In the genomic region with DNA sequence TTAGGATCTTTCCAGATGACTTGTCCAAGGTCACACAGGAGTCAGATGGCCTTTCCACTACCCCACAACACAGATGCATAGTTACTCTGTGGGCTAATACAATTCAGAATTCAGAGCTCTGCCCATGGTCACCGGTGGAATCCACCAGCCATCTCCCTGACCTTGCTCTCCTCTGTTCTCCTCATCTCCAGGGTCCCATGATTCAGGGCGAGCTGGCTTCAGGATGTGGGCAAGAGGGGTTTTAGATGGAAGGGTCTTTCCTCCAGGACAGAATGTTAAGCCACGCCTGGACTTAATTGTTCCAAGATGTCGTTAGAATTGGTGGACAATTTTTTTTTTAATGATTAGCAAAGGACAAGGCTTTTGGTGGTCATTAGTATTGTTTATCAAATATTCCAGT, we compare ENCODE assay signal across 17 cellular contexts.
DNase-seq lines count a peak whose midpoint lies in the region; ATAC-seq and TF ChIP-seq lines count a peak whose summit lies in the region.
"Had no signal": no experiment of that assay in that cellular context is flagged by ENCODE, and none has a peak within 500 bp of the region (broad histone marks: within the 10 kb centered on the region; RNA-seq: fewer than 3 reads in every experiment).

No MANE protein-coding gene starts in this region.

- no peak for DNase-seq in IMR-90
- peak; percentile 55 for DNase-seq in fibroblast of mammary gland (ENCODE audit: low read depth)
- DNase-seq in lower lobe of right lung: peak; percentile 17
- DNase-seq in RWPE1 (ENCODE audit: low spot score): no peak
- no peak for DNase-seq in NCI-H1092 (lab: John Stamatoyannopoulos, UW)
- DNase-seq in NOMO-1 treated with DMSO at 0.1 percent for 48 hours (lab: John Stamatoyannopoulos, UW; ENCODE audit: unreplicated experiment): no peak
- DNase-seq: AML-193; Caco-2; Calu3; CD4-positive, alpha-beta T cell; CD8-positive, alpha-beta T cell; DMS79 treated with DMSO at 0.1 percent for 48 hours; GF-D8 had no signal

- no peak overlapping the region for H3K4ac ChIP-seq in IMR-90 (ENCODE audit: low read depth, low read length)

- H2AFZ ChIP-seq in IMR-90 (replicated peaks; ENCODE audit: low read length, poor library complexity): peak overlapping the region; percentile 43

- H4K5ac ChIP-seq in IMR-90 (ENCODE audit: low read depth, low read length): no peak overlapping the region

- no CpG with 5 or more reads among the region's 4 CpGs for WGBS in IMR-90 (ENCODE audit: extremely low coverage in 2 of 2, insufficient read length in 1 of 2), 2 experiments

- H3K4me3 ChIP-seq in IMR-90 (ENCODE audit: insufficient read depth, low read depth, low read length) (no peak overlapping the region), fibroblast of mammary gland (ENCODE audit: control insufficient read depth, low read depth, low read length) (no peak overlapping the region), lower lobe of right lung (no peak overlapping the region)
- H3K4me3 ChIP-seq: A549; BLaER1 treated with 17β-estradiol and CSF1 and Interleukin-3, amounts not matched to agents 10 nM and 100 nM had no signal

- H3K36me3 ChIP-seq in IMR-90 (ENCODE audit: control insufficient read depth, insufficient read depth, low read length) (no peaks in the 10 kb centered on the region), lower lobe of right lung (no peaks in the 10 kb centered on the region)
- H3K36me3 ChIP-seq: BLaER1 treated with 17β-estradiol and CSF1 and Interleukin-3, amounts not matched to agents 10 nM and 100 nM had no signal

- no peak overlapping the region for H4K8ac ChIP-seq in IMR-90 (ENCODE audit: low read depth in 2 of 2, low read length in 2 of 2)

- TF ChIP-seq CTCF in IMR-90 (conservative IDR thresholded peaks at IDR 0.05; ENCODE audit: low read depth, low read length): no peak
- no peak for TF ChIP-seq CTCF in fibroblast of mammary gland (conservative IDR thresholded peaks at IDR 0.05; ENCODE audit: control insufficient read depth, insufficient read depth, low read depth, low read length)
- no peak for TF ChIP-seq CTCF in lower lobe of right lung (IDR thresholded peaks at IDR 0.05)
- no peak for TF ChIP-seq CTCF in RWPE1 (conservative IDR thresholded peaks at IDR 0.05; ENCODE audit: low read depth)

- H4K91ac ChIP-seq in IMR-90 (ENCODE audit: insufficient read depth, low read depth, low read length): no peak overlapping the region

- no peak overlapping the region for H2BK15ac ChIP-seq in IMR-90 (ENCODE audit: low read depth, low read length)

- BruUV-seq in IMR-90 (replicated peaks; lab: Mats Ljungman, UMichigan): no TSS peak

- no peak overlapping the region for H2BK5ac ChIP-seq in IMR-90 (ENCODE audit: low read depth, low read length, poor library complexity, severe bottlenecking)

- no peaks in the 10 kb centered on the region for H3K4me1 ChIP-seq in IMR-90 (ENCODE audit: control insufficient read depth, insufficient read depth, low read length)
- no peaks in the 10 kb centered on the region for H3K4me1 ChIP-seq in lower lobe of right lung
- H3K4me1 ChIP-seq: A549; BLaER1 treated with 17β-estradiol and CSF1 and Interleukin-3, amounts not matched to agents 10 nM and 100 nM; Caco-2 had no signal

- no peak overlapping the region for H2BK120ac ChIP-seq in IMR-90 (ENCODE audit: low read depth, low read length)

- H3K9me1 ChIP-seq in IMR-90 (ENCODE audit: insufficient read depth, low read length): no peaks in the 10 kb centered on the region

- ATAC-seq in IMR-90 (ENCODE audit: low read depth): no peak
- ATAC-seq in lower lobe of right lung: no peak
- ATAC-seq: A549; CD8-positive, alpha-beta T cell had no signal

- H3K79me1 ChIP-seq in IMR-90 (ENCODE audit: low read depth in 1 of 2, low read length in 2 of 2): no peaks in the 10 kb centered on the region

- no peak overlapping the region for H3K4me2 ChIP-seq in IMR-90 (ENCODE audit: low read depth, low read length)
- H3K4me2 ChIP-seq: A549; BLaER1 treated with 17β-estradiol and CSF1 and Interleukin-3, amounts not matched to agents 10 nM and 100 nM had no signal

- TF ChIP-seq RAD21 in IMR-90 (IDR thresholded peaks at IDR 0.05; ENCODE audit: low read length): no peak

- no peak overlapping the region for H3K14ac ChIP-seq in IMR-90 (replicated peaks; ENCODE audit: low read depth, low read length)

- CTCF ChIA-PET in IMR-90 (lab: Yijun Ruan, JAX): no interaction called here
- CTCF ChIA-PET in RWPE1 (lab: Yijun Ruan, JAX): interaction anchor here (0.6 kb wide), 1 partner anchor 699 kb away, joined by 3 read pairs; no protein-coding TSS in a partner anchor

- no peak overlapping the region for H2BK20ac ChIP-seq in IMR-90 (ENCODE audit: low read depth, low read length)

- no peak overlapping the region for H2AK9ac ChIP-seq in IMR-90 (replicated peaks; ENCODE audit: low read depth, low read length, poor library complexity)

- no peak for TF ChIP-seq POLR2A in IMR-90 (IDR thresholded peaks at IDR 0.05; ENCODE audit: low read depth, low read length)

- no peak overlapping the region for H2AK5ac ChIP-seq in IMR-90 (ENCODE audit: low read depth, low read length)

- H3K23ac ChIP-seq in IMR-90 (ENCODE audit: low read depth, low read length): no peak overlapping the region

- H3K9me3 ChIP-seq in IMR-90 (ENCODE audit: control insufficient read depth, insufficient read depth, low read length) (peaks cover 5% of the 10 kb centered on the region), lower lobe of right lung (peaks cover 4% of the 10 kb centered on the region)

- H3K9ac ChIP-seq in IMR-90 (ENCODE audit: low read depth, low read length): no peak overlapping the region
- H3K9ac ChIP-seq: BLaER1 treated with 17β-estradiol and CSF1 and Interleukin-3, amounts not matched to agents 10 nM and 100 nM had no signal

- H3K27me3 ChIP-seq in IMR-90 (ENCODE audit: control insufficient read depth, insufficient read depth, low read length): no peaks in the 10 kb centered on the region
- H3K27me3 ChIP-seq in lower lobe of right lung (ENCODE audit: low read depth): no peaks in the 10 kb centered on the region
- H3K27me3 ChIP-seq: BLaER1 treated with 17β-estradiol and CSF1 and Interleukin-3, amounts not matched to agents 10 nM and 100 nM had no signal

- H3K18ac ChIP-seq in IMR-90 (ENCODE audit: low read depth, low read length): no peak overlapping the region

- H3K56ac ChIP-seq in IMR-90 (ENCODE audit: extremely low read depth, insufficient read depth, low read length): no peak overlapping the region

- intact Hi-C loops in IMR-90 (cut with micrococcal nuclease): no loop called here
- intact Hi-C loops in lower lobe of right lung (cut with DNase I): no loop called here

- no peaks in the 10 kb centered on the region for H4K20me1 ChIP-seq in IMR-90 (ENCODE audit: insufficient read depth, low read length)
- H4K20me1 ChIP-seq: BLaER1 treated with 17β-estradiol and CSF1 and Interleukin-3, amounts not matched to agents 10 nM and 100 nM had no signal

- dilution Hi-C loops in IMR-90 (cut with HindIII; ENCODE audit: low sequenced_read_pairs, unreplicated experiment): no loop called here

- H3K27ac ChIP-seq in IMR-90 (ENCODE audit: insufficient read depth, low read length): no peak overlapping the region
- H3K27ac ChIP-seq in lower lobe of right lung: no peak overlapping the region
- no peak overlapping the region for H3K27ac ChIP-seq in RWPE1
- H3K27ac ChIP-seq: 22Rv1; A549; BLaER1 treated with 17β-estradiol and CSF1 and Interleukin-3, amounts not matched to agents 10 nM and 100 nM; C4-2B had no signal

- POLR2A ChIA-PET in IMR-90 (lab: Charles Lee; ENCODE audit: unreplicated experiment): interaction anchor here (0.6 kb wide), 1 partner anchor 84 kb away, joined by 4 read pairs; no protein-coding TSS in a partner anchor
- POLR2A ChIA-PET in RWPE1 (lab: Yijun Ruan, JAX; ENCODE audit: low non-redundant PET): no interaction called here

- in situ Hi-C loops in IMR-90 (cut with MboI; ENCODE audit: low sequenced_read_pairs): no loop called here

TF ChIP-seq in IMR-90, 13 proteins besides CTCF, POLR2A, EP300 and RAD21:
- TF ChIP-seq RCOR1 (IDR thresholded peaks at IDR 0.05; ENCODE audit: insufficient replicate concordance, low read length) (no peak), BHLHE40 (IDR thresholded peaks at IDR 0.05; ENCODE audit: low read depth, low read length) (no peak), MAZ (IDR thresholded peaks at IDR 0.05; ENCODE audit: borderline replicate concordance, low read depth, low read length) (no peak)
TF ChIP-seq in IMR-90: peak in this region for 0.

Comparison
In these comparisons a context has a peak if more than half of its experiments do, and no peak if none do; other contexts are left out.
1. DNase-seq: peak in fibroblast of mammary gland (single experiment) and lower lobe of right lung (single experiment); none in IMR-90 (single experiment), RWPE1 (single experiment), NCI-H1092 (single experiment) and NOMO-1 treated with DMSO at 0.1 percent for 48 hours (single experiment).